ENCODE assay signal across 19 cellular contexts in the genomic region with DNA sequence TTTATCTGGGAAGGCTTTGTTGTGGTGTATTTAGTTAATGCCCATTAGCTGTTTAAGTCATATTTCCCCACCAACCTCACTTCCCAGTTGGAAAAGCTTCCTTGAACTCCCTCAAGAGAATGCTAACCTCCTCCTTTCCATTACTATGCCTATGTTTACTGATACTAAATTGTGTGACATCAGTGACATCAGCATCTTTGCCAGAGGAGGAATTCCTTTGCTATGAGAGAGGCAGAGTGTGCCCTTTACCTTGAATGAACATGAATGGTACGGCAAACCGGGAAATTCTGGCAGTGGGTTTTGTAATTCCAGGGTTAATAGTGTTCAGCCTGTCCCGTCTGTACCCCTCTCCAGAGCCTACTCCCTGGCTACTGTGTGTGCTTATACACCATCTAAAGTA. TPM values are rescaled to one million over a fixed set of nuclear protein-coding genes. Genes with fewer than 3 reads are reported as not detected.
DNase-seq lines count a peak whose midpoint lies in the region; ATAC-seq, FAIRE-seq and TF ChIP-seq lines count a peak whose summit lies in the region.
"Had no signal": no experiment of that assay in that cellular context is flagged by ENCODE, and none has a peak within 500 bp of the region (broad histone marks: within the 10 kb centered on the region; RNA-seq: fewer than 3 reads in every experiment).

No MANE protein-coding gene starts in this region.

- no peak for ATAC-seq in natural killer cell treated with Interleukin-12 subunit alpha and Interleukin-12 subunit beta and Interleukin-15 and Interleukin-18, amount 100 ng/mL, for 72 hours
- ATAC-seq in HG02763 (IDR thresholded peaks at IDR 0.05; ENCODE audit: unreplicated experiment) (no peak), HG03139 (IDR thresholded peaks at IDR 0.05; ENCODE audit: unreplicated experiment) (no peak)
- no peak for ATAC-seq in activated CD8-positive, alpha-beta T cell treated with anti-CD3 and anti-CD28 coated beads, Interleukin-2, amount 10 ng/mL, durations not matched to agents 7 days and 5 days

- FAIRE-seq in bronchial epithelial cell (lab: Jason Lieb, UNC) (no peak), HTR-8/SVneo (lab: Jason Lieb, UNC) (no peak)

- no peaks in the 10 kb centered on the region for H3K9me3 ChIP-seq in CD8-positive, alpha-beta memory T cell (ENCODE audit: low read length)

- POLR2A ChIA-PET in CD8-positive, alpha-beta memory T cell (lab: Charles Lee), result no interaction called here
- POLR2A ChIA-PET in activated CD8-positive, alpha-beta T cell treated with anti-CD3 and anti-CD28 coated beads, Interleukin-2, amount 10 ng/mL, durations not matched to agents 7 days and 5 days (lab: Charles Lee), result no interaction called here

- H3K27me3 ChIP-seq in CD8-positive, alpha-beta memory T cell (ENCODE audit: insufficient read depth, low read length, poor library complexity, severe bottlenecking), result no peaks in the 10 kb centered on the region
- H3K27me3 ChIP-seq in bronchial epithelial cell (ENCODE audit: control insufficient read depth, insufficient read depth, low read length), result no peaks in the 10 kb centered on the region

- DNase-seq in CD8-positive, alpha-beta memory T cell, result no peak
- DNase-seq in M059J (ENCODE audit: low read depth) (peak; percentile 1), bronchial epithelial cell (ENCODE audit: low read depth) (peak; percentile 20), HTR-8/SVneo (ENCODE audit: insufficient read length, low spot score) (no peak)
- no peak for DNase-seq in natural killer cell treated with Interleukin-12 subunit alpha and Interleukin-12 subunit beta and Interleukin-15 and Interleukin-18, amount 100 ng/mL, for 72 hours (ENCODE audit: low spot score)
- no peak for DNase-seq in activated CD8-positive, alpha-beta T cell treated with anti-CD3 and anti-CD28 coated beads, Interleukin-2, amount 10 ng/mL, durations not matched to agents 7 days and 5 days
- DNase-seq: AML-193, DMS79, HCEC 1CT, KBM-7, NCI-H1092, NCI-H146, NCI-H2081, NCI-H510A treated with DMSO at 0.1 percent for 48 hours, NCI-H82, RPMI8226, SIG-M5 had no signal

- H3K4me3 ChIP-seq in CD8-positive, alpha-beta memory T cell (ENCODE audit: low read length), result no peak overlapping the region
- no peak overlapping the region for H3K4me3 ChIP-seq in bronchial epithelial cell (ENCODE audit: low read depth, low read length)

- H3K4me1 ChIP-seq in CD8-positive, alpha-beta memory T cell (ENCODE audit: insufficient read depth, low read length), result peaks cover 36% of the 10 kb centered on the region

- no peak for TF ChIP-seq CTCF in bronchial epithelial cell (IDR thresholded peaks at IDR 0.05; ENCODE audit: insufficient read depth, low read length, severe bottlenecking)

- H3K36me3 ChIP-seq in CD8-positive, alpha-beta memory T cell (ENCODE audit: insufficient read depth, low read length), result no peaks in the 10 kb centered on the region
- H3K36me3 ChIP-seq in bronchial epithelial cell (ENCODE audit: control insufficient read depth, insufficient read depth, low read length), result no peaks in the 10 kb centered on the region

- CTCF ChIA-PET in CD8-positive, alpha-beta memory T cell (lab: Charles Lee), result no interaction called here
- CTCF ChIA-PET in activated CD8-positive, alpha-beta T cell treated with anti-CD3 and anti-CD28 coated beads, Interleukin-2, amount 10 ng/mL, durations not matched to agents 7 days and 5 days (lab: Charles Lee), result interaction anchor here (2.4 kb wide), 1 partner anchor 21 kb away, joined by 16 read pairs; the partner anchor contains the start of gene GLCCI1

- peaks cover 44 to 47% (median 44%) of the 10 kb centered on the region in 3 donors for H3K4me1 Mint-ChIP-seq in CD8-positive, alpha-beta memory T cell
- H3K4me1 Mint-ChIP-seq in natural killer cell treated with Interleukin-12 subunit alpha and Interleukin-12 subunit beta and Interleukin-15 and Interleukin-18, amount 100 ng/mL, for 72 hours (ENCODE audit: low read depth in 2 of 2), result peaks cover 31 to 43% of the 10 kb centered on the region in 2 donors
- peaks cover 31% of the 10 kb centered on the region for H3K4me1 Mint-ChIP-seq in activated CD8-positive, alpha-beta T cell treated with anti-CD3 and anti-CD28 coated beads, Interleukin-2, amount 10 ng/mL, durations not matched to agents 7 days and 5 days (ENCODE audit: low read depth)

- H3K27ac ChIP-seq in CD8-positive, alpha-beta memory T cell (ENCODE audit: low read depth, low read length), result no peak overlapping the region

- H3K27me3 Mint-ChIP-seq in CD8-positive, alpha-beta memory T cell, result peaks cover 0 to 1% of the 10 kb centered on the region in 2 donors
- no peaks in the 10 kb centered on the region for H3K27me3 Mint-ChIP-seq in natural killer cell treated with Interleukin-12 subunit alpha and Interleukin-12 subunit beta and Interleukin-15 and Interleukin-18, amount 100 ng/mL, for 72 hours
- no peaks in the 10 kb centered on the region for H3K27me3 Mint-ChIP-seq in activated CD8-positive, alpha-beta T cell treated with anti-CD3 and anti-CD28 coated beads, Interleukin-2, amount 10 ng/mL, durations not matched to agents 7 days and 5 days (ENCODE audit: low read depth)

- peaks cover 0 to 4% (median 3%) of the 10 kb centered on the region in 5 donors for H3K9me3 Mint-ChIP-seq in CD8-positive, alpha-beta memory T cell
- peaks cover 3% of the 10 kb centered on the region for H3K9me3 Mint-ChIP-seq in natural killer cell treated with Interleukin-12 subunit alpha and Interleukin-12 subunit beta and Interleukin-15 and Interleukin-18, amount 100 ng/mL, for 72 hours
- peaks cover 6% of the 10 kb centered on the region for H3K9me3 Mint-ChIP-seq in activated CD8-positive, alpha-beta T cell treated with anti-CD3 and anti-CD28 coated beads, Interleukin-2, amount 10 ng/mL, durations not matched to agents 7 days and 5 days (ENCODE audit: insufficient read depth)

- peak overlapping the region; percentile 66 to 98 (median 86) for H3K27ac Mint-ChIP-seq in CD8-positive, alpha-beta memory T cell
- H3K27ac Mint-ChIP-seq in natural killer cell treated with Interleukin-12 subunit alpha and Interleukin-12 subunit beta and Interleukin-15 and Interleukin-18, amount 100 ng/mL, for 72 hours, result peak overlapping the region; percentile 60 to 71
- H3K27ac Mint-ChIP-seq in activated CD8-positive, alpha-beta T cell treated with anti-CD3 and anti-CD28 coated beads, Interleukin-2, amount 10 ng/mL, durations not matched to agents 7 days and 5 days, result no peak overlapping the region

- peak overlapping the region in 1 of 7 donors; percentile 3 for H3K4me3 Mint-ChIP-seq in CD8-positive, alpha-beta memory T cell
- H3K4me3 Mint-ChIP-seq in natural killer cell treated with Interleukin-12 subunit alpha and Interleukin-12 subunit beta and Interleukin-15 and Interleukin-18, amount 100 ng/mL, for 72 hours, result no peak overlapping the region
- no peak overlapping the region for H3K4me3 Mint-ChIP-seq in activated CD8-positive, alpha-beta T cell treated with anti-CD3 and anti-CD28 coated beads, Interleukin-2, amount 10 ng/mL, durations not matched to agents 7 days and 5 days

- peaks cover 1 to 11% (median 3%) of the 10 kb centered on the region in 3 donors for H3K36me3 Mint-ChIP-seq in CD8-positive, alpha-beta memory T cell
- peaks cover 6% of the 10 kb centered on the region for H3K36me3 Mint-ChIP-seq in natural killer cell treated with Interleukin-12 subunit alpha and Interleukin-12 subunit beta and Interleukin-15 and Interleukin-18, amount 100 ng/mL, for 72 hours
- H3K36me3 Mint-ChIP-seq in activated CD8-positive, alpha-beta T cell treated with anti-CD3 and anti-CD28 coated beads, Interleukin-2, amount 10 ng/mL, durations not matched to agents 7 days and 5 days (ENCODE audit: low read depth), result peaks cover 10% of the 10 kb centered on the region

RNA-seq across cellular contexts. Expression of gene GLCCI1, which starts 22.1 kb away (rescaled TPM):
- 10 to 100 TPM in 1 of 2 experiments, 1 to 10 TPM in 1; 9.5 to 12.9 TPM for total RNA-seq in CD8-positive, alpha-beta memory T cell
- polyA plus RNA-seq in CD8-positive, alpha-beta memory T cell, result 29.1 TPM
- total RNA-seq in M059J (2014; rRNA removed; shearing (Covaris generic)), result 2.3 and 4.1 TPM in 2 replicates
- 2.1 and 2.8 TPM in 2 replicates for total RNA-seq in bronchial epithelial cell
- total RNA-seq in natural killer cell treated with Interleukin-12 subunit alpha and Interleukin-12 subunit beta and Interleukin-15 and Interleukin-18, amount 100 ng/mL, for 72 hours, result 10 to 100 TPM; 15.5 to 16.7 TPM
- total RNA-seq in activated CD8-positive, alpha-beta T cell treated with anti-CD3 and anti-CD28 coated beads, Interleukin-2, amount 10 ng/mL, durations not matched to agents 7 days and 5 days, result 10 to 100 TPM; 17.5 to 17.7 TPM

Comparison
In these comparisons a context has a peak if more than half of its experiments do, and no peak if none do; other contexts are left out.
1. DNase-seq: peak in M059J (single experiment) and bronchial epithelial cell (single experiment); none in CD8-positive, alpha-beta memory T cell (0 of 5), natural killer cell treated with Interleukin-12 subunit alpha and Interleukin-12 subunit beta and Interleukin-15 and Interleukin-18, amount 100 ng/mL, for 72 hours (single experiment), HTR-8/SVneo (single experiment) and activated CD8-positive, alpha-beta T cell treated with anti-CD3 and anti-CD28 coated beads, Interleukin-2, amount 10 ng/mL, durations not matched to agents 7 days and 5 days (single experiment).